Comparison of ENCODE assay signal across 1 cellular context in genomic region chr2:200525882-200526651, GRCh38.
A peak's percentile ranks its signal among the peaks of the same experiment; 100 is the strongest.
TF ChIP-seq lines count a peak whose summit lies in the region.

A gene with protein sequence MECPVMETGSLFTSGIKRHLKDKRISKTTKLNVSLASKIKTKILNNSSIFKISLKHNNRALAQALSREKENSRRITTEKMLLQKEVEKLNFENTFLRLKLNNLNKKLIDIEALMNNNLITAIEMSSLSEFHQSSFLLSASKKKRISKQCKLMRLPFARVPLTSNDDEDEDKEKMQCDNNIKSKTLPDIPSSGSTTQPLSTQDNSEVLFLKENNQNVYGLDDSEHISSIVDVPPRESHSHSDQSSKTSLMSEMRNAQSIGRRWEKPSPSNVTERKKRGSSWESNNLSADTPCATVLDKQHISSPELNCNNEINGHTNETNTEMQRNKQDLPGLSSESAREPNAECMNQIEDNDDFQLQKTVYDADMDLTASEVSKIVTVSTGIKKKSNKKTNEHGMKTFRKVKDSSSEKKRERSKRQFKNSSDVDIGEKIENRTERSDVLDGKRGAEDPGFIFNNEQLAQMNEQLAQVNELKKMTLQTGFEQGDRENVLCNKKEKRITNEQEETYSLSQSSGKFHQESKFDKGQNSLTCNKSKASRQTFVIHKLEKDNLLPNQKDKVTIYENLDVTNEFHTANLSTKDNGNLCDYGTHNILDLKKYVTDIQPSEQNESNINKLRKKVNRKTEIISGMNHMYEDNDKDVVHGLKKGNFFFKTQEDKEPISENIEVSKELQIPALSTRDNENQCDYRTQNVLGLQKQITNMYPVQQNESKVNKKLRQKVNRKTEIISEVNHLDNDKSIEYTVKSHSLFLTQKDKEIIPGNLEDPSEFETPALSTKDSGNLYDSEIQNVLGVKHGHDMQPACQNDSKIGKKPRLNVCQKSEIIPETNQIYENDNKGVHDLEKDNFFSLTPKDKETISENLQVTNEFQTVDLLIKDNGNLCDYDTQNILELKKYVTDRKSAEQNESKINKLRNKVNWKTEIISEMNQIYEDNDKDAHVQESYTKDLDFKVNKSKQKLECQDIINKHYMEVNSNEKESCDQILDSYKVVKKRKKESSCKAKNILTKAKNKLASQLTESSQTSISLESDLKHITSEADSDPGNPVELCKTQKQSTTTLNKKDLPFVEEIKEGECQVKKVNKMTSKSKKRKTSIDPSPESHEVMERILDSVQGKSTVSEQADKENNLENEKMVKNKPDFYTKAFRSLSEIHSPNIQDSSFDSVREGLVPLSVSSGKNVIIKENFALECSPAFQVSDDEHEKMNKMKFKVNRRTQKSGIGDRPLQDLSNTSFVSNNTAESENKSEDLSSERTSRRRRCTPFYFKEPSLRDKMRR (plus strand): TSS chr2:200526207. CDS start chr2:200532976, 6,769 bp downstream.

TF ChIP-seq in HepG2, 621 proteins besides CTCF, POLR2A, EP300 and RAD21 (continued from another document and continues in another):
- TF ChIP-seq, protein P1, sequence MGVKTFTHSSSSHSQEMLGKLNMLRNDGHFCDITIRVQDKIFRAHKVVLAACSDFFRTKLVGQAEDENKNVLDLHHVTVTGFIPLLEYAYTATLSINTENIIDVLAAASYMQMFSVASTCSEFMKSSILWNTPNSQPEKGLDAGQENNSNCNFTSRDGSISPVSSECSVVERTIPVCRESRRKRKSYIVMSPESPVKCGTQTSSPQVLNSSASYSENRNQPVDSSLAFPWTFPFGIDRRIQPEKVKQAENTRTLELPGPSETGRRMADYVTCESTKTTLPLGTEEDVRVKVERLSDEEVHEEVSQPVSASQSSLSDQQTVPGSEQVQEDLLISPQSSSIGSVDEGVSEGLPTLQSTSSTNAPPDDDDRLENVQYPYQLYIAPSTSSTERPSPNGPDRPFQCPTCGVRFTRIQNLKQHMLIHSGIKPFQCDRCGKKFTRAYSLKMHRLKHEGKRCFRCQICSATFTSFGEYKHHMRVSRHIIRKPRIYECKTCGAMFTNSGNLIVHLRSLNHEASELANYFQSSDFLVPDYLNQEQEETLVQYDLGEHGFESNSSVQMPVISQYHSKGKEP (CRISPR knock-in tag; IDR thresholded peaks at IDR 0.05) = no peak; the same call in none of the 2 replicates
- TF ChIP-seq PHF21A (CRISPR knock-in tag; IDR thresholded peaks at IDR 0.05) (peak; percentile 24; the same call in 1 of the 2 replicates), ATAD3A (CRISPR knock-in tag; IDR thresholded peaks at IDR 0.05) (no peak), MYNN (CRISPR knock-in tag; IDR thresholded peaks at IDR 0.05; ENCODE audit: low read depth) (no peak), NFYC (CRISPR knock-in tag; IDR thresholded peaks at IDR 0.05) (peak; percentile 98), ZNF691 (CRISPR knock-in tag; IDR thresholded peaks at IDR 0.05; ENCODE audit: borderline replicate concordance, low read depth) (peak; percentile 65), ZNF772 (CRISPR knock-in tag; IDR thresholded peaks at IDR 0.05) (peak; percentile 83), ZIK1 (CRISPR knock-in tag; IDR thresholded peaks at IDR 0.05; ENCODE audit: borderline replicate concordance, low read depth) (peak; percentile 83; the same call in 1 of the 2 replicates), NCOA1 (CRISPR knock-in tag; IDR thresholded peaks at IDR 0.05) (no peak), ZMAT3 (CRISPR knock-in tag; conservative IDR thresholded peaks at IDR 0.05) (peak; percentile 78; the same call in 1 of the 2 replicates), ZNF546 (CRISPR knock-in tag; conservative IDR thresholded peaks at IDR 0.05) (peak; percentile 78), NR2F1 (CRISPR knock-in tag; IDR thresholded peaks at IDR 0.05) (no peak), AKNA (CRISPR knock-in tag; IDR thresholded peaks at IDR 0.05; ENCODE audit: borderline replicate concordance) (no peak), SP5 (CRISPR knock-in tag; IDR thresholded peaks at IDR 0.05; ENCODE audit: borderline replicate concordance, low read depth) (peak; percentile 94), TEAD2 (CRISPR knock-in tag; IDR thresholded peaks at IDR 0.05) (no peak), ZBTB20 (CRISPR knock-in tag; IDR thresholded peaks at IDR 0.05; ENCODE audit: borderline replicate concordance, low read depth) (peak; percentile 76; the same call in 1 of the 2 replicates), PAX8 (CRISPR knock-in tag; IDR thresholded peaks at IDR 0.05; ENCODE audit: borderline replicate concordance) (no peak), ZNF143 (CRISPR knock-in tag; IDR thresholded peaks at IDR 0.05) (peak; percentile 86), MYC (CRISPR knock-in tag; IDR thresholded peaks at IDR 0.05; ENCODE audit: borderline replicate concordance) (peak; percentile 83), ZBTB42 (CRISPR knock-in tag; IDR thresholded peaks at IDR 0.05) (peak; percentile 60; the same call in 1 of the 2 replicates)
- TF ChIP-seq, protein P2, sequence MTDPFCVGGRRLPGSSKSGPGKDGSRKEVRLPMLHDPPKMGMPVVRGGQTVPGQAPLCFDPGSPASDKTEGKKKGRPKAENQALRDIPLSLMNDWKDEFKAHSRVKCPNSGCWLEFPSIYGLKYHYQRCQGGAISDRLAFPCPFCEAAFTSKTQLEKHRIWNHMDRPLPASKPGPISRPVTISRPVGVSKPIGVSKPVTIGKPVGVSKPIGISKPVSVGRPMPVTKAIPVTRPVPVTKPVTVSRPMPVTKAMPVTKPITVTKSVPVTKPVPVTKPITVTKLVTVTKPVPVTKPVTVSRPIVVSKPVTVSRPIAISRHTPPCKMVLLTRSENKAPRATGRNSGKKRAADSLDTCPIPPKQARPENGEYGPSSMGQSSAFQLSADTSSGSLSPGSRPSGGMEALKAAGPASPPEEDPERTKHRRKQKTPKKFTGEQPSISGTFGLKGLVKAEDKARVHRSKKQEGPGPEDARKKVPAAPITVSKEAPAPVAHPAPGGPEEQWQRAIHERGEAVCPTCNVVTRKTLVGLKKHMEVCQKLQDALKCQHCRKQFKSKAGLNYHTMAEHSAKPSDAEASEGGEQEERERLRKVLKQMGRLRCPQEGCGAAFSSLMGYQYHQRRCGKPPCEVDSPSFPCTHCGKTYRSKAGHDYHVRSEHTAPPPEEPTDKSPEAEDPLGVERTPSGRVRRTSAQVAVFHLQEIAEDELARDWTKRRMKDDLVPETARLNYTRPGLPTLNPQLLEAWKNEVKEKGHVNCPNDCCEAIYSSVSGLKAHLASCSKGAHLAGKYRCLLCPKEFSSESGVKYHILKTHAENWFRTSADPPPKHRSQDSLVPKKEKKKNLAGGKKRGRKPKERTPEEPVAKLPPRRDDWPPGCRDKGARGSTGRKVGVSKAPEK (CRISPR knock-in tag; IDR thresholded peaks at IDR 0.05; ENCODE audit: borderline replicate concordance) = peak; percentile 79; the same call in 1 of the 2 replicates
- TF ChIP-seq, protein P3, sequence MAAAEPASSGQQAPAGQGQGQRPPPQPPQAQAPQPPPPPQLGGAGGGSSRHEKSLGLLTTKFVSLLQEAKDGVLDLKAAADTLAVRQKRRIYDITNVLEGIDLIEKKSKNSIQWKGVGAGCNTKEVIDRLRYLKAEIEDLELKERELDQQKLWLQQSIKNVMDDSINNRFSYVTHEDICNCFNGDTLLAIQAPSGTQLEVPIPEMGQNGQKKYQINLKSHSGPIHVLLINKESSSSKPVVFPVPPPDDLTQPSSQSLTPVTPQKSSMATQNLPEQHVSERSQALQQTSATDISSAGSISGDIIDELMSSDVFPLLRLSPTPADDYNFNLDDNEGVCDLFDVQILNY (CRISPR knock-in tag; conservative IDR thresholded peaks at IDR 0.05) = peak; percentile 98
- TF ChIP-seq, protein P4, sequence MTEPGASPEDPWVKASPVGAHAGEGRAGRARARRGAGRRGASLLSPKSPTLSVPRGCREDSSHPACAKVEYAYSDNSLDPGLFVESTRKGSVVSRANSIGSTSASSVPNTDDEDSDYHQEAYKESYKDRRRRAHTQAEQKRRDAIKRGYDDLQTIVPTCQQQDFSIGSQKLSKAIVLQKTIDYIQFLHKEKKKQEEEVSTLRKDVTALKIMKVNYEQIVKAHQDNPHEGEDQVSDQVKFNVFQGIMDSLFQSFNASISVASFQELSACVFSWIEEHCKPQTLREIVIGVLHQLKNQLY (CRISPR knock-in tag; IDR thresholded peaks at IDR 0.05) = peak; percentile 25; the same call in 1 of the 2 replicates
- TF ChIP-seq, protein P5, sequence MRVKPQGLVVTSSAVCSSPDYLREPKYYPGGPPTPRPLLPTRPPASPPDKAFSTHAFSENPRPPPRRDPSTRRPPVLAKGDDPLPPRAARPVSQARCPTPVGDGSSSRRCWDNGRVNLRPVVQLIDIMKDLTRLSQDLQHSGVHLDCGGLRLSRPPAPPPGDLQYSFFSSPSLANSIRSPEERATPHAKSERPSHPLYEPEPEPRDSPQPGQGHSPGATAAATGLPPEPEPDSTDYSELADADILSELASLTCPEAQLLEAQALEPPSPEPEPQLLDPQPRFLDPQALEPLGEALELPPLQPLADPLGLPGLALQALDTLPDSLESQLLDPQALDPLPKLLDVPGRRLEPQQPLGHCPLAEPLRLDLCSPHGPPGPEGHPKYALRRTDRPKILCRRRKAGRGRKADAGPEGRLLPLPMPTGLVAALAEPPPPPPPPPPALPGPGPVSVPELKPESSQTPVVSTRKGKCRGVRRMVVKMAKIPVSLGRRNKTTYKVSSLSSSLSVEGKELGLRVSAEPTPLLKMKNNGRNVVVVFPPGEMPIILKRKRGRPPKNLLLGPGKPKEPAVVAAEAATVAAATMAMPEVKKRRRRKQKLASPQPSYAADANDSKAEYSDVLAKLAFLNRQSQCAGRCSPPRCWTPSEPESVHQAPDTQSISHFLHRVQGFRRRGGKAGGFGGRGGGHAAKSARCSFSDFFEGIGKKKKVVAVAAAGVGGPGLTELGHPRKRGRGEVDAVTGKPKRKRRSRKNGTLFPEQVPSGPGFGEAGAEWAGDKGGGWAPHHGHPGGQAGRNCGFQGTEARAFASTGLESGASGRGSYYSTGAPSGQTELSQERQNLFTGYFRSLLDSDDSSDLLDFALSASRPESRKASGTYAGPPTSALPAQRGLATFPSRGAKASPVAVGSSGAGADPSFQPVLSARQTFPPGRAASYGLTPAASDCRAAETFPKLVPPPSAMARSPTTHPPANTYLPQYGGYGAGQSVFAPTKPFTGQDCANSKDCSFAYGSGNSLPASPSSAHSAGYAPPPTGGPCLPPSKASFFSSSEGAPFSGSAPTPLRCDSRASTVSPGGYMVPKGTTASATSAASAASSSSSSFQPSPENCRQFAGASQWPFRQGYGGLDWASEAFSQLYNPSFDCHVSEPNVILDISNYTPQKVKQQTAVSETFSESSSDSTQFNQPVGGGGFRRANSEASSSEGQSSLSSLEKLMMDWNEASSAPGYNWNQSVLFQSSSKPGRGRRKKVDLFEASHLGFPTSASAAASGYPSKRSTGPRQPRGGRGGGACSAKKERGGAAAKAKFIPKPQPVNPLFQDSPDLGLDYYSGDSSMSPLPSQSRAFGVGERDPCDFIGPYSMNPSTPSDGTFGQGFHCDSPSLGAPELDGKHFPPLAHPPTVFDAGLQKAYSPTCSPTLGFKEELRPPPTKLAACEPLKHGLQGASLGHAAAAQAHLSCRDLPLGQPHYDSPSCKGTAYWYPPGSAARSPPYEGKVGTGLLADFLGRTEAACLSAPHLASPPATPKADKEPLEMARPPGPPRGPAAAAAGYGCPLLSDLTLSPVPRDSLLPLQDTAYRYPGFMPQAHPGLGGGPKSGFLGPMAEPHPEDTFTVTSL (CRISPR knock-in tag; IDR thresholded peaks at IDR 0.05; ENCODE audit: borderline replicate concordance) = no peak
- TF ChIP-seq, protein P6, sequence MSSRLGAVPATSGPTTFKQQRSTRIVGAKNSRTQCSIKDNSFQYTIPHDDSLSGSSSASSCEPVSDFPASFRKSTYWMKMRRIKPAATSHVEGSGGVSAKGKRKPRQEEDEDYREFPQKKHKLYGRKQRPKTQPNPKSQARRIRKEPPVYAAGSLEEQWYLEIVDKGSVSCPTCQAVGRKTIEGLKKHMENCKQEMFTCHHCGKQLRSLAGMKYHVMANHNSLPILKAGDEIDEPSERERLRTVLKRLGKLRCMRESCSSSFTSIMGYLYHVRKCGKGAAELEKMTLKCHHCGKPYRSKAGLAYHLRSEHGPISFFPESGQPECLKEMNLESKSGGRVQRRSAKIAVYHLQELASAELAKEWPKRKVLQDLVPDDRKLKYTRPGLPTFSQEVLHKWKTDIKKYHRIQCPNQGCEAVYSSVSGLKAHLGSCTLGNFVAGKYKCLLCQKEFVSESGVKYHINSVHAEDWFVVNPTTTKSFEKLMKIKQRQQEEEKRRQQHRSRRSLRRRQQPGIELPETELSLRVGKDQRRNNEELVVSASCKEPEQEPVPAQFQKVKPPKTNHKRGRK (CRISPR knock-in tag; IDR thresholded peaks at IDR 0.05) = no peak
